ENCODE assay signal across 19 cellular contexts in the genomic region with DNA sequence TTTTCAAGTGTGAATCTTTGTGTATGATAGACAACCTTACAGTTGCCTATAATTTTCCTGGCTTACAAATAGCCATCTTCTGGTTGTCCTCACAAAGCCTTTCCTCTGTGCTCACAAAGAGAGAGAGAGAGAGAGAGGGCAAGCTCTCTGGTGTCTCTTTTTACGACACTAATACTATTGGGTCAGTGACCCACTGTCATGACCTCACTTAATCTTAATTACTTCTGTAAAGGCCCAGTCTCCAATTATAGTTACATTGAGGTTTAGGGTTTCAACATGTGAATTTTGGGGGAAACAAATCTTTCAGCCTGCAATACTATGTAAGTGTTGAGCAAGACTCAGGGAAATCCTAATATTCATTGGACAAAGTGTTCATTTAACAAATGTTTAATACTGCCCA.
"Had no signal": no experiment of that assay in that cellular context is flagged by ENCODE, and none has a peak within 500 bp of the region (broad histone marks: within the 10 kb centered on the region; RNA-seq: fewer than 3 reads in every experiment).

No MANE protein-coding gene starts in this region.

- H3K27ac ChIP-seq: body of pancreas, colonic mucosa, esophagus muscularis mucosa, heart left ventricle, lower lobe of right lung, pancreas, sigmoid colon, stomach, thoracic aorta, upper lobe of right lung had no signal

- H3K36me3 ChIP-seq: colonic mucosa, esophagus muscularis mucosa, heart left ventricle, lower lobe of right lung, pancreas, sigmoid colon, stomach, thoracic aorta, upper lobe of right lung had no signal

- H3K4me3 ChIP-seq: body of pancreas, colonic mucosa, esophagus muscularis mucosa, heart left ventricle, lower lobe of right lung, pancreas, sigmoid colon, stomach, thoracic aorta, upper lobe of right lung had no signal

- H3K4me1 ChIP-seq: body of pancreas, colonic mucosa, esophagus muscularis mucosa, heart left ventricle, lower lobe of right lung, pancreas, sigmoid colon, stomach, upper lobe of right lung had no signal

- H3K9me3 ChIP-seq: body of pancreas, colonic mucosa, esophagus muscularis mucosa, pancreas, sigmoid colon, thoracic aorta, upper lobe of right lung had no signal

- ATAC-seq: activated CD4-positive, alpha-beta T cell treated with anti-CD3 and anti-CD28 coated beads for 36 hours; activated naive CD4-positive, alpha-beta T cell treated with anti-CD3 and anti-CD28 coated beads, Interleukin-2, amount 50 U/mL, for 72 hours; activated T-cell treated with anti-CD3 and anti-CD28 coated beads, Interleukin-2, amount 50 U/mL, for 4 hours; body of pancreas; heart left ventricle; lower lobe of right lung; pancreas; upper lobe of right lung had no signal

- DNase-seq: activated CD4-positive, alpha-beta memory T cell treated with anti-CD3 and anti-CD28 coated beads, Interleukin-2, amount 10 ng/mL, durations not matched to agents 7 days and 5 days; activated CD4-positive, alpha-beta T cell treated with anti-CD3 and anti-CD28 coated beads for 36 hours; activated effector memory CD4-positive, alpha-beta T cell treated with Interleukin-2 at 50 U/mL for 16 hours; activated T-cell treated with anti-CD3 and anti-CD28 coated beads, Interleukin-2, amount 50 U/mL, for 4 hours; amygdala; body of pancreas; caudate nucleus; colonic mucosa; heart left ventricle; immature natural killer cell; lower lobe of right lung; pancreas; sigmoid colon; stimulated activated CD4-positive, alpha-beta T cell treated with anti-CD3 and anti-CD28 coated beads, Interleukin-2, amount 100 ng/mL, for 24 hours; stomach; upper lobe of right lung had no signal

- H3K27me3 ChIP-seq: body of pancreas, colonic mucosa, esophagus muscularis mucosa, heart left ventricle, pancreas, sigmoid colon, stomach, upper lobe of right lung had no signal
